8 cellular contexts compared by ENCODE assay signal in the genomic region with DNA sequence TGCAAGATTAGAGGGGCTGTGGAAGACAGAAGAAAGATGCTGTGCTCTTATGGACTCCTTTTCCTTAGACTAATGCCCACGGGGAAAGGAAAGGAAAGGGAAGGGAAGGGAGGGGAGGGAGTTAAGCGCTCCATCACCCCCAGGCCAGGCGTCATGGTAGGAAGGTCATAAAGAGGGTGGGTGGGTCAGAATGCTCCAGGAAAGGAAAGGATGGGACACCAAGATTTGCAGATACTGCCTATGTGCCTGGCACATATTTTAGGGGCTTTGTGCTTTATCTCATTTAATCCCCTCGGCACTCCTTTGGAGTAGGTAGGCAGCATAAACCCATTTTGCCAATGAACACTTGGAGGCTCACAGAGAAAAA. TPM values are rescaled to one million over a fixed set of nuclear protein-coding genes. Genes with fewer than 3 reads are reported as not detected.
DNase-seq lines count a peak whose midpoint lies in the region; ATAC-seq and TF ChIP-seq lines count a peak whose summit lies in the region.

No MANE protein-coding gene starts in this region.

- no peak overlapping the region for H3K27ac Mint-ChIP-seq in glutamatergic neuron (ENCODE audit: unreplicated experiment)

- peaks cover 4% of the 10 kb centered on the region for H3K9me3 Mint-ChIP-seq in glutamatergic neuron (ENCODE audit: unreplicated experiment)

- H3K27me3 ChIP-seq in SJSA1 (replicated peaks) (no peaks in the 10 kb centered on the region; the same call in 1 of the 2 replicates), gastrocnemius medialis (no peaks in the 10 kb centered on the region)

- intact Hi-C loops in gastrocnemius medialis (cut with DNase I; ENCODE audit: low total_unique reads), result loop anchor here (1.0 to 2.0 kb wide), 2 partner anchors 16 to 347 kb away; no protein-coding TSS in a partner anchor

- peaks cover 4% of the 10 kb centered on the region for H3K27me3 Mint-ChIP-seq in glutamatergic neuron (ENCODE audit: unreplicated experiment)

- H3K9me3 ChIP-seq in SJSA1 (replicated peaks), result no peaks in the 10 kb centered on the region
- no peaks in the 10 kb centered on the region for H3K9me3 ChIP-seq in gastrocnemius medialis

- H3K36me3 ChIP-seq in SJSA1 (no peaks in the 10 kb centered on the region), gastrocnemius medialis (no peaks in the 10 kb centered on the region)

- H3K4me1 Mint-ChIP-seq in glutamatergic neuron (ENCODE audit: low read depth, unreplicated experiment), result peaks cover 4% of the 10 kb centered on the region

- TF ChIP-seq CTCF in GM12865 (IDR thresholded peaks at IDR 0.05; ENCODE audit: insufficient read depth, low read depth, low read length, missing control alignments) (no peak), glutamatergic neuron (IDR thresholded peaks at IDR 0.05; ENCODE audit: partially characterized antibody, unreplicated experiment) (no peak), gastrocnemius medialis (IDR thresholded peaks at IDR 0.05 in 4 of 5, conservative IDR thresholded peaks at IDR 0.05 in 1 of 5) (no peak), GM13976 (IDR thresholded peaks at IDR 0.05; ENCODE audit: borderline replicate concordance, control extremely low read depth, extremely low read depth, insufficient read depth, missing control alignments) (no peak)

- in situ Hi-C loops in gastrocnemius medialis (cut with MboI; ENCODE audit: low sequenced_read_pairs in 4 of 4) (loop anchor here in 1 of 4 donors (25.0 kb wide), 1 partner anchor 210 kb away; the partner anchor contains the start of gene ATP1A1), GM13976 (cut with MboI; ENCODE audit: low sequenced_read_pairs, unreplicated experiment) (loop anchor here (10.0 kb wide), 1 partner anchor 342 kb away; no protein-coding TSS in a partner anchor)

- TF ChIP-seq POLR2A in gastrocnemius medialis (IDR thresholded peaks at IDR 0.05), result no peak

- H3K4me3 ChIP-seq in GM12865 (ENCODE audit: low read depth, low read length), result peak overlapping the region; percentile 47
- H3K4me3 ChIP-seq in SJSA1, result peak overlapping the region; percentile 30
- peak overlapping the region; percentile 54 to 57 (median 56) for H3K4me3 ChIP-seq in gastrocnemius medialis

- DNase-seq in GM12865 (ENCODE audit: low read depth), result no peak
- DNase-seq in SJSA1 (ENCODE audit: low read depth in 1 of 2, low spot score in 2 of 2), result no peak
- DNase-seq in glutamatergic neuron, result no peak
- no peak for DNase-seq in gastrocnemius medialis
- DNase-seq in GM13976 (ENCODE audit: low spot score), result no peak
- DNase-seq in NCI-H2227 treated with DMSO at 0.1 percent for 48 hours (lab: John Stamatoyannopoulos, UW), result no peak

- H3K36me3 Mint-ChIP-seq in glutamatergic neuron (ENCODE audit: unreplicated experiment), result peaks cover 13% of the 10 kb centered on the region

- peak overlapping the region; percentile 66 for H3K4me3 Mint-ChIP-seq in glutamatergic neuron (ENCODE audit: unreplicated experiment)

- peaks cover 7% of the 10 kb centered on the region for H3K4me1 ChIP-seq in SJSA1 (replicated peaks)
- peaks cover 5 to 12% of the 10 kb centered on the region in 2 donors for H3K4me1 ChIP-seq in gastrocnemius medialis

- H3K27ac ChIP-seq in SJSA1 (no peak overlapping the region), gastrocnemius medialis (peak overlapping the region in 3 of 4 donors; percentile 39 to 60 (median 54))

- ATAC-seq in gastrocnemius medialis, result no peak
- no peak for ATAC-seq in HG03280 (IDR thresholded peaks at IDR 0.05; ENCODE audit: unreplicated experiment)
- no peak for ATAC-seq in HG02763 (IDR thresholded peaks at IDR 0.05; ENCODE audit: unreplicated experiment)

RNA-seq across cellular contexts. Expression of gene MAB21L3, which starts 41.4 kb away (rescaled TPM):
- not detected in 2 replicates for total RNA-seq in SJSA1 (2014; rRNA removed; shearing (Covaris generic))
- total RNA-seq in glutamatergic neuron (ENCODE audit: unreplicated experiment) (0.22 TPM), gastrocnemius medialis (1 to 10 TPM in 1 of 4 donors, under 1 TPM in 2, not detected in 1; 0.07 to 2.0 (median 0.16) TPM)
